In the genomic region with DNA sequence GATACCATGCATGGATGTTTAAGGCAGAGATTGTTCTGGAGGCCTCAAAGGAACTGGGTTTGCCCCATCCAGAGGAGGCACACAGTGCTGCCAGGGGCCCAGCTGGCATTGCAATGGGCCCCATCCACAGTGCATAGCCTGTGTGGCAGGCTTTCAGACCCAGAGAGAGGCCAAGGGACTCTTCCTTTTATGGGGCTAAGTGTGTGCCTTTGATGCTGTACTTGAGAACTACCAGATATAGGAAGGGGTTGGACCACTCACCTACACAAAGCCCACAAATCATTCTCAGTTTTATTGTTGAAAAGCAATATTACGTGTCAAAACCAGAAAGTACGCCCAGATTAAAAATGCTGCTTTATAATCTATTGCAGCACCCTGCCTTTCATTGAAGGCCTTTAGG, we compare ENCODE assay signal across 1 cellular context.
TF ChIP-seq lines count a peak whose summit lies in the region.

No MANE protein-coding gene starts in this region.

TF ChIP-seq in GM12878, 131 proteins besides CTCF, POLR2A, EP300 and RAD21 (continued from another document):
- peak; percentile 49; the same call in 1 of the 2 replicates for TF ChIP-seq PAX5 (IDR thresholded peaks at IDR 0.05; ENCODE audit: borderline replicate concordance, low read depth, low read length)
- peak; percentile 82 for TF ChIP-seq RUNX3 (IDR thresholded peaks at IDR 0.05; ENCODE audit: low read length)
- TF ChIP-seq BCL11A (IDR thresholded peaks at IDR 0.05; ENCODE audit: low read depth, low read length): 0 out of 2 replicates have a peak, but pooled peaks have one; percentile 30
- no peak for TF ChIP-seq SP1 (IDR thresholded peaks at IDR 0.05; ENCODE audit: low read depth, low read length)
- peak; percentile 64 for TF ChIP-seq IRF4 (IDR thresholded peaks at IDR 0.05; ENCODE audit: low read depth, low read length)
- TF ChIP-seq SPI1 (IDR thresholded peaks at IDR 0.05; ENCODE audit: borderline replicate concordance, insufficient read depth, low read depth, low read length): 0 out of 2 replicates have a peak, but pooled peaks have one; percentile 10
- TF ChIP-seq TCF12 (IDR thresholded peaks at IDR 0.05; ENCODE audit: low read depth, low read length): 0 out of 2 replicates have a peak, but pooled peaks have one; percentile 17
- no peak for TF ChIP-seq MEF2A (IDR thresholded peaks at IDR 0.05; ENCODE audit: insufficient read depth, low read depth, low read length)
- TF ChIP-seq, protein P1, sequence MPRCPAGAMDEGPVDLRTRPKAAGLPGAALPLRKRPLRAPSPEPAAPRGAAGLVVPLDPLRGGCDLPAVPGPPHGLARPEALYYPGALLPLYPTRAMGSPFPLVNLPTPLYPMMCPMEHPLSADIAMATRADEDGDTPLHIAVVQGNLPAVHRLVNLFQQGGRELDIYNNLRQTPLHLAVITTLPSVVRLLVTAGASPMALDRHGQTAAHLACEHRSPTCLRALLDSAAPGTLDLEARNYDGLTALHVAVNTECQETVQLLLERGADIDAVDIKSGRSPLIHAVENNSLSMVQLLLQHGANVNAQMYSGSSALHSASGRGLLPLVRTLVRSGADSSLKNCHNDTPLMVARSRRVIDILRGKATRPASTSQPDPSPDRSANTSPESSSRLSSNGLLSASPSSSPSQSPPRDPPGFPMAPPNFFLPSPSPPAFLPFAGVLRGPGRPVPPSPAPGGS (IDR thresholded peaks at IDR 0.05; ENCODE audit: borderline replicate concordance, insufficient read depth, low read depth, low read length, poor library complexity, severe bottlenecking): no peak
- no peak for TF ChIP-seq STAT1 (conservative IDR thresholded peaks at IDR 0.05)
- TF ChIP-seq CHD1 (IDR thresholded peaks at IDR 0.05; ENCODE audit: low read depth, low read length): no peak
- no peak for TF ChIP-seq CHD2 (IDR thresholded peaks at IDR 0.05; ENCODE audit: borderline replicate concordance, low read depth, low read length)
- TF ChIP-seq SMC3 (IDR thresholded peaks at IDR 0.05; ENCODE audit: borderline replicate concordance, low read length): no peak
- TF ChIP-seq TCF7 (IDR thresholded peaks at IDR 0.05; ENCODE audit: borderline replicate concordance): peak; percentile 31; the same call in 1 of the 2 replicates
- TF ChIP-seq SRF (IDR thresholded peaks at IDR 0.05; ENCODE audit: low read depth in 2 of 2, low read length in 2 of 2): peak in 1 of 2 experiments; percentile 79; a peak in 1 of 4 replicates
TF ChIP-seq in GM12878: peak in this region for 9.
